ENCODE assay signal across 17 cellular contexts in the genomic region with DNA sequence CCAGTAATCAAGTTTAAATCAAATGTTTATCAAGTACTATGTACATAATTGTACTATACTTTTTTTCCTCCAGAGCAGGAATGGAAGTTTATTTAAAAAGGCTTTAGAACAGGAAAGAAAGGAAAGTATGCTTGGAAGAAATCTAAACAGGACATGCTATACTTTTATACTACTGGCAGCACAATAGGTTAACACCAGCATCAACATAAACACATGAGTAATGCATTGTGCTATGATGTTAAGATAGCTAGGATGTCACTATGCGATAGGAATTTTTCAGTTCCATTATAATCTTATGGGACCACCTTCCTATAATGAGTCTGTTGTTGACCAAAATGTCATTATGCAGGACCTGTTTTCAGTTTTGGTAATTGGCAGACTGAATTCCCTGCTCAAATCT. TPM values are rescaled to one million over a fixed set of nuclear protein-coding genes. Genes with fewer than 3 reads are reported as not detected.
DNase-seq lines count a peak whose midpoint lies in the region; ATAC-seq, FAIRE-seq and TF ChIP-seq lines count a peak whose summit lies in the region.
"Had no signal": no experiment of that assay in that cellular context is flagged by ENCODE, and none has a peak within 500 bp of the region (broad histone marks: within the 10 kb centered on the region; RNA-seq: fewer than 3 reads in every experiment).

No MANE protein-coding gene starts in this region.

- intact Hi-C loops in IMR-90 (cut with micrococcal nuclease): no loop called here

- no TSS peak for BruUV-seq in IMR-90 (replicated peaks; lab: Mats Ljungman, UMichigan)

- DNase-seq in A549 (ENCODE audit: low read depth in 1 of 2, low spot score in 1 of 2) (no peak), IMR-90 (peak; percentile 57), dermis blood vessel endothelial cell (peak; percentile 18), lung microvascular endothelial cell (ENCODE audit: low read depth in 2 of 2) (peak; percentile 1 to 60), NCI-H2227 (lab: John Stamatoyannopoulos, UW; ENCODE audit: unreplicated experiment) (no peak), SIG-M5 treated with dmso at 0.1 percent for 504 hours (lab: John Stamatoyannopoulos, UW; ENCODE audit: unreplicated experiment) (no peak)
- DNase-seq in naive thymus-derived CD8-positive, alpha-beta T cell: no peak
- DNase-seq: AML-193, Calu3, DMS 273 treated with DMSO at 0.1 percent for 48 hours had no signal

- TF ChIP-seq CTCF in A549 (IDR thresholded peaks at IDR 0.05) (no peak), IMR-90 (conservative IDR thresholded peaks at IDR 0.05; ENCODE audit: low read depth, low read length) (no peak)

- H2BK15ac ChIP-seq in IMR-90 (ENCODE audit: low read depth, low read length): no peak overlapping the region

- H3K18ac ChIP-seq in IMR-90 (ENCODE audit: low read depth, low read length): 0 out of 2 replicates have a peak overlapping the region, but pooled peaks have one; percentile 37

- H3K4me1 Mint-ChIP-seq in naive thymus-derived CD8-positive, alpha-beta T cell: no peaks in the 10 kb centered on the region

- H3K27me3 Mint-ChIP-seq in naive thymus-derived CD8-positive, alpha-beta T cell: peaks cover 0 to 3% (median 0%) of the 10 kb centered on the region in 5 donors

- peak; percentile 43 for FAIRE-seq in A549 (lab: Jason Lieb, UNC)
- FAIRE-seq: G401.6, GM12891, H54 had no signal

- in situ Hi-C loops in IMR-90 (cut with MboI; ENCODE audit: low sequenced_read_pairs): no loop called here

- H3K56ac ChIP-seq in IMR-90 (ENCODE audit: extremely low read depth, insufficient read depth, low read length): no peak overlapping the region

- peak overlapping the region; percentile 59; the same call in 1 of the 2 replicates for H2BK20ac ChIP-seq in IMR-90 (ENCODE audit: low read depth, low read length)

- H4K5ac ChIP-seq in IMR-90 (ENCODE audit: low read depth, low read length): no peak overlapping the region

- CTCF ChIA-PET in A549 (lab: Yijun Ruan, JAX): no interaction called here
- CTCF ChIA-PET in IMR-90 (lab: Yijun Ruan, JAX): interaction anchor here (0.7 kb wide), 1 partner anchor 223 kb away, joined by 3 read pairs; no protein-coding TSS in a partner anchor

- no peaks in the 10 kb centered on the region for H3K27me3 ChIP-seq in IMR-90 (ENCODE audit: control insufficient read depth, insufficient read depth, low read length)
- H3K27me3 ChIP-seq: BLaER1 had no signal

- H3K27ac ChIP-seq in A549 (no peak overlapping the region), IMR-90 (ENCODE audit: insufficient read depth, low read length) (no peak overlapping the region)
- H3K27ac ChIP-seq: 22Rv1, BLaER1 had no signal

- H3K4me3 ChIP-seq in A549: no peak overlapping the region
- no peak overlapping the region for H3K4me3 ChIP-seq in IMR-90 (ENCODE audit: insufficient read depth, low read depth, low read length)
- H3K4me3 ChIP-seq: BLaER1 had no signal

- H3K79me1 ChIP-seq in IMR-90 (ENCODE audit: low read depth in 1 of 2, low read length in 2 of 2): no peaks in the 10 kb centered on the region

- peaks cover 5 to 10% (median 8%) of the 10 kb centered on the region in 3 donors for H3K36me3 Mint-ChIP-seq in naive thymus-derived CD8-positive, alpha-beta T cell

- POLR2A ChIA-PET in A549 (lab: Yijun Ruan, JAX) (no interaction called here), IMR-90 (lab: Charles Lee; ENCODE audit: unreplicated experiment) (no interaction called here)
- POLR2A ChIA-PET in naive thymus-derived CD8-positive, alpha-beta T cell (lab: Charles Lee): no interaction called here

- no peak overlapping the region for H3K23ac ChIP-seq in IMR-90 (ENCODE audit: low read depth, low read length)

- H3K4me1 ChIP-seq in A549 (no peaks in the 10 kb centered on the region), IMR-90 (ENCODE audit: control insufficient read depth, insufficient read depth, low read length) (peaks cover 6% of the 10 kb centered on the region)
- H3K4me1 ChIP-seq: BLaER1 had no signal

- peaks cover 0 to 12% (median 4%) of the 10 kb centered on the region in 9 donors for H3K9me3 Mint-ChIP-seq in naive thymus-derived CD8-positive, alpha-beta T cell

- H4K91ac ChIP-seq in IMR-90 (ENCODE audit: insufficient read depth, low read depth, low read length): no peak overlapping the region

- H3K36me3 ChIP-seq in IMR-90 (ENCODE audit: control insufficient read depth, insufficient read depth, low read length): peaks cover 3% of the 10 kb centered on the region
- H3K36me3 ChIP-seq: BLaER1 had no signal

- H2BK5ac ChIP-seq in IMR-90 (ENCODE audit: low read depth, low read length, poor library complexity, severe bottlenecking): no peak overlapping the region

- no peaks in the 10 kb centered on the region for H3K9me3 ChIP-seq in A549
- no peaks in the 10 kb centered on the region for H3K9me3 ChIP-seq in IMR-90 (ENCODE audit: control insufficient read depth, insufficient read depth, low read length)

- H3K27ac Mint-ChIP-seq in naive thymus-derived CD8-positive, alpha-beta T cell: no peak overlapping the region

- no peak overlapping the region for H4K8ac ChIP-seq in IMR-90 (ENCODE audit: low read depth in 2 of 2, low read length in 2 of 2)

- dilution Hi-C loops in IMR-90 (cut with HindIII; ENCODE audit: low sequenced_read_pairs, unreplicated experiment): no loop called here

- H3K14ac ChIP-seq in IMR-90 (replicated peaks; ENCODE audit: low read depth, low read length): no peak overlapping the region

- H3K9me1 ChIP-seq in IMR-90 (ENCODE audit: insufficient read depth, low read length): peaks cover 5% of the 10 kb centered on the region; the same call in 1 of the 2 replicates

- TF ChIP-seq RAD21 in A549 (conservative IDR thresholded peaks at IDR 0.05 in 1 of 2, IDR thresholded peaks at IDR 0.05 in 1 of 2): no peak
- TF ChIP-seq RAD21 in IMR-90 (IDR thresholded peaks at IDR 0.05; ENCODE audit: low read length): no peak

- H2AFZ ChIP-seq in IMR-90 (replicated peaks; ENCODE audit: low read length, poor library complexity): no peak overlapping the region

- no peak overlapping the region for H2AK5ac ChIP-seq in IMR-90 (ENCODE audit: low read depth, low read length)

- ATAC-seq in A549 (no peak), IMR-90 (ENCODE audit: low read depth) (peak; percentile 79), GM19351 (IDR thresholded peaks at IDR 0.05; ENCODE audit: unreplicated experiment) (no peak)
- no peak for ATAC-seq in naive thymus-derived CD8-positive, alpha-beta T cell

- peak overlapping the region; percentile 3; the same call in 1 of the 2 replicates for H2BK120ac ChIP-seq in IMR-90 (ENCODE audit: low read depth, low read length)

- TF ChIP-seq POLR2A in A549 (IDR thresholded peaks at IDR 0.05; ENCODE audit: low read length) (no peak), IMR-90 (IDR thresholded peaks at IDR 0.05; ENCODE audit: low read depth, low read length) (no peak)

- 93% methylated on average over 1 of the region's 1 CpG for WGBS in A549 (ENCODE audit: missing lambda C conversion rate)
- no CpG with 5 or more reads among the region's 1 CpG for WGBS in IMR-90 (ENCODE audit: extremely low coverage in 2 of 2, insufficient read length in 1 of 2), 2 experiments

- H2AK9ac ChIP-seq in IMR-90 (replicated peaks; ENCODE audit: low read depth, low read length, poor library complexity): no peak overlapping the region

- H3K4me2 ChIP-seq in A549 (no peak overlapping the region), IMR-90 (ENCODE audit: low read depth, low read length) (no peak overlapping the region; the same call in 1 of the 2 replicates)
- H3K4me2 ChIP-seq: BLaER1 had no signal

- H3K4ac ChIP-seq in IMR-90 (ENCODE audit: low read depth, low read length): no peak overlapping the region

- no peak for TF ChIP-seq EP300 in A549 (IDR thresholded peaks at IDR 0.05)

- no peak overlapping the region for H3K9ac ChIP-seq in IMR-90 (ENCODE audit: low read depth, low read length)
- H3K9ac ChIP-seq: BLaER1 had no signal

- no peak overlapping the region for H3K4me3 Mint-ChIP-seq in naive thymus-derived CD8-positive, alpha-beta T cell

- no peaks in the 10 kb centered on the region for H4K20me1 ChIP-seq in IMR-90 (ENCODE audit: insufficient read depth, low read length)
- H4K20me1 ChIP-seq: BLaER1 had no signal

TF ChIP-seq in A549, 52 proteins besides CTCF, POLR2A, EP300 and RAD21 (continues in another document):
- no peak for TF ChIP-seq CHD4 (IDR thresholded peaks at IDR 0.05; ENCODE audit: borderline replicate concordance)
- TF ChIP-seq, protein P1, sequence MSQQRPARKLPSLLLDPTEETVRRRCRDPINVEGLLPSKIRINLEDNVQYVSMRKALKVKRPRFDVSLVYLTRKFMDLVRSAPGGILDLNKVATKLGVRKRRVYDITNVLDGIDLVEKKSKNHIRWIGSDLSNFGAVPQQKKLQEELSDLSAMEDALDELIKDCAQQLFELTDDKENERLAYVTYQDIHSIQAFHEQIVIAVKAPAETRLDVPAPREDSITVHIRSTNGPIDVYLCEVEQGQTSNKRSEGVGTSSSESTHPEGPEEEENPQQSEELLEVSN (IDR thresholded peaks at IDR 0.05; ENCODE audit: borderline replicate concordance, low read depth): no peak

TF ChIP-seq in IMR-90, 13 proteins besides CTCF, POLR2A, EP300 and RAD21:
- TF ChIP-seq NFE2L2 (IDR thresholded peaks at IDR 0.05; ENCODE audit: low read depth, low read length) (no peak), RCOR1 (IDR thresholded peaks at IDR 0.05; ENCODE audit: insufficient replicate concordance, low read length) (no peak), FOS (IDR thresholded peaks at IDR 0.05; ENCODE audit: low read depth, low read length) (no peak), MAZ (IDR thresholded peaks at IDR 0.05; ENCODE audit: borderline replicate concordance, low read depth, low read length) (no peak), RFX5 (IDR thresholded peaks at IDR 0.05; ENCODE audit: low read depth, low read length) (no peak)

RNA-seq across cellular contexts. Expression of gene ANKS1B, which starts 41.5 kb away (rescaled TPM):
- 2.2 and 2.9 TPM in 2 replicates for polyA plus RNA-seq in A549 (2011; rRNA removed)
- 0.48 and 0.53 TPM in 2 replicates for polyA plus RNA-seq in A549 (2012; cell fraction: cytosol; rRNA removed)
- 0.24 and 0.75 TPM in 2 replicates for polyA plus RNA-seq in A549 (2012; cell fraction: nucleus; rRNA removed)
- 0.80 to 1.5 TPM (median 1.1 TPM) in 3 replicates for polyA plus RNA-seq in A549 (2017; fragmentation: RNase III; extraction: RNeasy Plus Mini Kit Qiagen cat#74134 plus additional on column Dnase treatment)
- 6.6 and 7.5 TPM in 2 replicates for polyA minus RNA-seq in A549 (2011; rRNA and poly(A)+ RNA removed)
- total RNA-seq in IMR-90 (2012; rRNA removed): 0.18 and 0.56 TPM in 2 replicates
- 0.17 TPM in 1 of 2 replicates, not detected in the other for polyA plus RNA-seq in IMR-90 (2012; rRNA removed)
- polyA plus RNA-seq in IMR-90 (2012; cell fraction: cytosol; rRNA removed): 0.05 TPM in 1 of 2 replicates, not detected in the other
- polyA plus RNA-seq in IMR-90 (2012; cell fraction: nucleus; rRNA removed; ENCODE audit: low replicate concordance): 0.05 and 0.37 TPM in 2 replicates
- not detected in 2 replicates for total RNA-seq in dermis blood vessel endothelial cell
- total RNA-seq in lung microvascular endothelial cell: 0.20 and 0.22 TPM in 2 replicates
- not detected for total RNA-seq in naive thymus-derived CD8-positive, alpha-beta T cell
- not detected for polyA plus RNA-seq in naive thymus-derived CD8-positive, alpha-beta T cell
- total RNA-seq: HT1080 had no signal

Comparison
In these comparisons a context has a peak if more than half of its experiments do, and no peak if none do; other contexts are left out.
1. DNase-seq: peak in IMR-90 (single experiment), dermis blood vessel endothelial cell (single experiment) and lung microvascular endothelial cell (2 of 2); none in A549 (0 of 2), NCI-H2227 (single experiment), SIG-M5 treated with dmso at 0.1 percent for 504 hours (single experiment) and naive thymus-derived CD8-positive, alpha-beta T cell (0 of 10).